ENCODE assay signal across 8 cellular contexts in the genomic region with DNA sequence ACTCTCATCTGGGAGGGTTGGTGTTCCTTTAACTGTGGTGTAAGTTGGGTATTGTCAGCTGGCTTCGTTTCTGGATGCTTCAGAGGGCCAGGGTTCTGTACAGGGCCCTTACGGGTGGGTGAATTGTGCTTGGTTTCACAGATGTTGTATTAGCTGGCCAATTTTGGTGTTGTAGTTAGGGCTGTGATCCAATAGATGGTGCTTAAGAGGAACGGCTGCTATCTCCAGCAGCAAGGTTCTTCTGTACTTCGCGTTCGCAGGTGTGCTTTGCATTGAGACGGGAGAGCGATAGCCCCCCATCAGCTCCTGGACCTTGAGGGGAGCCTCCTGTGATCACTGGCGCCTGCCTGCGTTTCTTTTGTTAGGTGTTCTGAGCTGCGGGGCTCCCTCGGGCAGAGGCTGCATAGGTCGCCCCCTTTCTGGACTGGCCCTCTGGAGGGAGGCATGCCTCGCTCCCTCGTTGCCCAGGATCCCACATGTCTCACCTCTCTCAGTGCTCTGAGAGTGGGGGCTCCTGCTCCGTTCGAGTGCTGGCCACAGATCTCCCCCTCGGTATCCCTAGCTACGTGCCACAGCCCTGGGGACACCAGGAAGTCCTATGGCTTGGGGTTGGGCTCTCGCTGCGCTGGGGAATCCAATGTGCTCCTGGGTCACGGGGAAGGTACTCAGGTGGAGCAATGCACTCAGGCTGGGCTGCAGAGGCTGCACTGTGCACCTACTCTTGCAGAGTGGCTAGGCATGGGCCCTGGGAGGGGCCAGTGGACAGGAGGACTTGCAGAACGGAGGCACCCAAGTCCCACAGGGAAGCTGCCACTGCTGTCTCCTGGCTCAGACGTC. TPM values are rescaled to one million over a fixed set of nuclear protein-coding genes. Genes with fewer than 3 reads are reported as not detected.
DNase-seq lines count a peak whose midpoint lies in the region; ATAC-seq and TF ChIP-seq lines count a peak whose summit lies in the region.

No MANE protein-coding gene starts in this region.

- ATAC-seq in activated CD8-positive, alpha-beta memory T cell treated with anti-CD3 and anti-CD28 coated beads, Interleukin-2, amount 10 ng/mL, durations not matched to agents 7 days and 5 days = peak; percentile 59
- ATAC-seq in HCT116 = peak; percentile 24
- peak; percentile 61 to 71 for ATAC-seq in activated CD4-positive, CD25-positive, alpha-beta regulatory T cell treated with anti-CD3 and anti-CD28 coated beads, Interleukin-2, amount 50 U/mL, for 24 hours
- ATAC-seq in GM18519 (IDR thresholded peaks at IDR 0.05; ENCODE audit: low FRiP score, unreplicated experiment) = no peak

- CTCF ChIA-PET in activated CD8-positive, alpha-beta memory T cell treated with anti-CD3 and anti-CD28 coated beads, Interleukin-2, amount 10 ng/mL, durations not matched to agents 7 days and 5 days (lab: Charles Lee) = no interaction called here
- CTCF ChIA-PET in HCT116 (lab: Charles Lee) = no interaction called here

- DNase-seq in activated CD8-positive, alpha-beta memory T cell treated with anti-CD3 and anti-CD28 coated beads, Interleukin-2, amount 10 ng/mL, durations not matched to agents 7 days and 5 days = peak; percentile 50
- no peak for DNase-seq in activated CD8-positive, alpha-beta memory T cell treated with anti-CD3 and anti-CD28 coated beads, Interleukin-2, amount 50 U/mL, for 4 hours
- no peak for DNase-seq in HCT116 (ENCODE audit: low read depth, low spot score)
- DNase-seq in NAMALWA (ENCODE audit: low spot score) = peak; percentile 83
- DNase-seq in fibroblast of mammary gland (ENCODE audit: low read depth) = peak; percentile 39

- no peak for TF ChIP-seq RAD21 in HCT116 (IDR thresholded peaks at IDR 0.05; ENCODE audit: low read depth)
- no peak for TF ChIP-seq RAD21 in neural cell (conservative IDR thresholded peaks at IDR 0.05)

- TF ChIP-seq CTCF in HCT116 (IDR thresholded peaks at IDR 0.05 in 2 of 3, conservative IDR thresholded peaks at IDR 0.05 in 1 of 3; ENCODE audit: borderline replicate concordance in 1 of 3, insufficient read depth in 1 of 3, low read depth in 2 of 3, low read length in 2 of 3) = 0 out of 6 replicates have a peak, but pooled peaks of 1 of the 3 experiments have one; percentile 17
- TF ChIP-seq CTCF in fibroblast of mammary gland (conservative IDR thresholded peaks at IDR 0.05; ENCODE audit: control insufficient read depth, insufficient read depth, low read depth, low read length) = no peak
- no peak for TF ChIP-seq CTCF in neural cell (IDR thresholded peaks at IDR 0.05; ENCODE audit: poor library complexity, severe bottlenecking)

- H3K27ac Mint-ChIP-seq in activated CD8-positive, alpha-beta memory T cell treated with anti-CD3 and anti-CD28 coated beads, Interleukin-2, amount 10 ng/mL, durations not matched to agents 7 days and 5 days = peak overlapping the region; percentile 7

- H3K4me1 Mint-ChIP-seq in activated CD8-positive, alpha-beta memory T cell treated with anti-CD3 and anti-CD28 coated beads, Interleukin-2, amount 10 ng/mL, durations not matched to agents 7 days and 5 days = peaks cover 15% of the 10 kb centered on the region

- BruUV-seq in HCT116 (replicated peaks; lab: Mats Ljungman, UMichigan) = TSS peak; percentile 99

- H3K4me3 ChIP-seq in HCT116 (replicated peaks in 1 of 2; ENCODE audit: low read depth in 1 of 2, low read length in 2 of 2) (peak overlapping the region; percentile 39 to 53), fibroblast of mammary gland (ENCODE audit: control insufficient read depth, low read depth, low read length) (peak overlapping the region; percentile 42), neural cell (ENCODE audit: low read length) (peak overlapping the region; percentile 64)

- no peaks in the 10 kb centered on the region for H3K9me3 Mint-ChIP-seq in activated CD8-positive, alpha-beta memory T cell treated with anti-CD3 and anti-CD28 coated beads, Interleukin-2, amount 10 ng/mL, durations not matched to agents 7 days and 5 days (ENCODE audit: low read depth)

- no peak for TF ChIP-seq POLR2A in HCT116 (IDR thresholded peaks at IDR 0.05; ENCODE audit: borderline replicate concordance, extremely low read depth, insufficient read depth, insufficient read length)

- intact Hi-C loops in HCT116 (cut with micrococcal nuclease) = no loop called here

- RAD21 ChIA-PET in HCT116 (lab: Charles Lee; ENCODE audit: low non-redundant PET in 1 of 2, low total read pairs in 2 of 2, uncharacterized antibody in 2 of 2, unreplicated experiment in 2 of 2) = no interaction called here

- H3K9me3 ChIP-seq in HCT116 (ENCODE audit: control insufficient read depth in 1 of 2, insufficient read depth in 1 of 2, low read depth in 1 of 2, low read length in 2 of 2) (no peaks in the 10 kb centered on the region), neural cell (ENCODE audit: low read length) (no peaks in the 10 kb centered on the region)

- H2AFZ ChIP-seq in HCT116 (ENCODE audit: low read depth, low read length, poor library complexity, severe bottlenecking) (peak overlapping the region; percentile 90), neural cell (ENCODE audit: low read depth, low read length) (no peak overlapping the region)

- POLR2A ChIA-PET in HCT116 (lab: Charles Lee) = no interaction called here

- no peaks in the 10 kb centered on the region for H3K79me2 ChIP-seq in HCT116 (ENCODE audit: insufficient read depth, low read length)
- H3K79me2 ChIP-seq in neural cell (replicated peaks; ENCODE audit: insufficient read depth, low read length) = no peaks in the 10 kb centered on the region

- H3K27me3 ChIP-seq in HCT116 (ENCODE audit: insufficient read depth, low read length) (no peaks in the 10 kb centered on the region), neural cell (ENCODE audit: insufficient read depth, low read depth, low read length) (peaks cover 6% of the 10 kb centered on the region)

- H3F3A ChIP-seq in neural cell (ENCODE audit: insufficient read depth, low read length, poor library complexity, severe bottlenecking) = no peaks in the 10 kb centered on the region

- H3K27ac ChIP-seq in HCT116 (ENCODE audit: low read depth, low read length) (peak overlapping the region; percentile 54), neural cell (ENCODE audit: low read length) (no peak overlapping the region)

- H3K36me3 ChIP-seq in HCT116 (ENCODE audit: control insufficient read depth in 1 of 2, insufficient read depth in 2 of 2, low read length in 2 of 2) (no peaks in the 10 kb centered on the region), neural cell (ENCODE audit: insufficient read depth, low read length) (no peaks in the 10 kb centered on the region)

- no peaks in the 10 kb centered on the region for H3K36me3 Mint-ChIP-seq in activated CD8-positive, alpha-beta memory T cell treated with anti-CD3 and anti-CD28 coated beads, Interleukin-2, amount 10 ng/mL, durations not matched to agents 7 days and 5 days

- peaks cover 59% of the 10 kb centered on the region for H3K27me3 Mint-ChIP-seq in activated CD8-positive, alpha-beta memory T cell treated with anti-CD3 and anti-CD28 coated beads, Interleukin-2, amount 10 ng/mL, durations not matched to agents 7 days and 5 days

- peak overlapping the region; percentile 76 for H3K4me2 ChIP-seq in HCT116 (ENCODE audit: low read length)
- no peak overlapping the region for H3K4me2 ChIP-seq in neural cell (ENCODE audit: low read length)

- no peaks in the 10 kb centered on the region for H4K20me1 ChIP-seq in HCT116 (ENCODE audit: insufficient read depth)
- no peaks in the 10 kb centered on the region for H4K20me1 ChIP-seq in neural cell (ENCODE audit: insufficient read depth)

- H3K4me1 ChIP-seq in HCT116 (ENCODE audit: control insufficient read depth in 1 of 2, insufficient read depth in 2 of 2, low read length in 2 of 2) = peaks cover 9 to 32% of the 10 kb centered on the region in 2 experiments

- no peaks in the 10 kb centered on the region for H3K9me2 ChIP-seq in HCT116 (ENCODE audit: insufficient read depth)
- no peaks in the 10 kb centered on the region for H3K9me2 ChIP-seq in neural cell (ENCODE audit: insufficient read depth, low read length)

- no peak for TF ChIP-seq EP300 in neural cell (conservative IDR thresholded peaks at IDR 0.05; ENCODE audit: poor library complexity, severe bottlenecking)

- peak overlapping the region; percentile 66 for H3K4me3 Mint-ChIP-seq in activated CD8-positive, alpha-beta memory T cell treated with anti-CD3 and anti-CD28 coated beads, Interleukin-2, amount 10 ng/mL, durations not matched to agents 7 days and 5 days

- H3K9ac ChIP-seq in HCT116 (ENCODE audit: low read length) (peak overlapping the region; percentile 60), neural cell (ENCODE audit: low read length) (peak overlapping the region; percentile 12)

TF ChIP-seq in HCT116, 20 proteins besides CTCF, POLR2A, EP300 and RAD21 (continues in another document):
- no peak for TF ChIP-seq CEBPB (IDR thresholded peaks at IDR 0.05; ENCODE audit: low read depth)

RNA-seq across cellular contexts. Expression of gene PRDM7, which starts 0.8 kb away (rescaled TPM):
- not detected for total RNA-seq in activated CD8-positive, alpha-beta memory T cell treated with anti-CD3 and anti-CD28 coated beads, Interleukin-2, amount 10 ng/mL, durations not matched to agents 7 days and 5 days
- total RNA-seq in HCT116 (2021; ENCODE audit: unreplicated experiment) = 0.07 TPM
- 0.05 and 0.10 TPM in 2 replicates for polyA plus RNA-seq in HCT116 (2012)
- not detected in 2 replicates for polyA plus RNA-seq in neural cell
- not detected in 2 replicates for polyA minus RNA-seq in neural cell

RNA-seq across cellular contexts. Expression of gene DBNDD1, which starts 58.7 kb away (rescaled TPM):
- total RNA-seq in activated CD8-positive, alpha-beta memory T cell treated with anti-CD3 and anti-CD28 coated beads, Interleukin-2, amount 10 ng/mL, durations not matched to agents 7 days and 5 days = not detected
- 60.2 TPM for total RNA-seq in HCT116 (2021; ENCODE audit: unreplicated experiment)
- polyA plus RNA-seq in HCT116 (2012) = 51.1 and 61.3 TPM in 2 replicates
- polyA plus RNA-seq in neural cell = 15.4 and 18.4 TPM in 2 replicates
- polyA minus RNA-seq in neural cell = 18.4 and 19.2 TPM in 2 replicates

Comparison
In these comparisons a context has a peak if more than half of its experiments do, and no peak if none do; other contexts are left out.
1. DNase-seq: peak in activated CD8-positive, alpha-beta memory T cell treated with anti-CD3 and anti-CD28 coated beads, Interleukin-2, amount 10 ng/mL, durations not matched to agents 7 days and 5 days (single experiment), NAMALWA (single experiment) and fibroblast of mammary gland (single experiment); none in activated CD8-positive, alpha-beta memory T cell treated with anti-CD3 and anti-CD28 coated beads, Interleukin-2, amount 50 U/mL, for 4 hours (single experiment) and HCT116 (single experiment).
2. RNA of gene DBNDD1, which starts 58.7 kb away (total RNA-seq): 60.2 TPM in HCT116 (single experiment); not detected in activated CD8-positive, alpha-beta memory T cell treated with anti-CD3 and anti-CD28 coated beads, Interleukin-2, amount 10 ng/mL, durations not matched to agents 7 days and 5 days; every median in the first group is over 10 times any median in the second.
3. Peak in every context shown above with its lines, with median percentiles within 50 percentile points of each other: H3K4me3 ChIP-seq.